In genomic region chr5:80569086-80569960, GRCh38 we compare ENCODE assay signal across 1 cellular context.
TF ChIP-seq lines count a peak whose summit lies in the region.

No MANE protein-coding gene starts in this region.

TF ChIP-seq in IMR-90, 13 proteins besides CTCF, POLR2A, EP300 and RAD21:
- TF ChIP-seq ELK1 (IDR thresholded peaks at IDR 0.05; ENCODE audit: borderline replicate concordance, low read depth, low read length): no peak
- no peak for TF ChIP-seq MXI1 (IDR thresholded peaks at IDR 0.05; ENCODE audit: borderline replicate concordance, low read depth, low read length)
- TF ChIP-seq, protein P1, sequence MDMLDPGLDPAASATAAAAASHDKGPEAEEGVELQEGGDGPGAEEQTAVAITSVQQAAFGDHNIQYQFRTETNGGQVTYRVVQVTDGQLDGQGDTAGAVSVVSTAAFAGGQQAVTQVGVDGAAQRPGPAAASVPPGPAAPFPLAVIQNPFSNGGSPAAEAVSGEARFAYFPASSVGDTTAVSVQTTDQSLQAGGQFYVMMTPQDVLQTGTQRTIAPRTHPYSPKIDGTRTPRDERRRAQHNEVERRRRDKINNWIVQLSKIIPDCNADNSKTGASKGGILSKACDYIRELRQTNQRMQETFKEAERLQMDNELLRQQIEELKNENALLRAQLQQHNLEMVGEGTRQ (IDR thresholded peaks at IDR 0.05; ENCODE audit: low read depth, low read length): no peak
- no peak for TF ChIP-seq RFX5 (IDR thresholded peaks at IDR 0.05; ENCODE audit: low read depth, low read length)
- no peak for TF ChIP-seq SMC3 (IDR thresholded peaks at IDR 0.05; ENCODE audit: low read depth, low read length)
- TF ChIP-seq MAFK (IDR thresholded peaks at IDR 0.05; ENCODE audit: low read depth, low read length): no peak
- no peak for TF ChIP-seq BHLHE40 (IDR thresholded peaks at IDR 0.05; ENCODE audit: low read depth, low read length)
- no peak for TF ChIP-seq CHD1 (IDR thresholded peaks at IDR 0.05; ENCODE audit: low read depth, low read length)
- TF ChIP-seq RCOR1 (IDR thresholded peaks at IDR 0.05; ENCODE audit: insufficient replicate concordance, low read length): no peak
- TF ChIP-seq MAZ (IDR thresholded peaks at IDR 0.05; ENCODE audit: borderline replicate concordance, low read depth, low read length): no peak
- TF ChIP-seq FOS (IDR thresholded peaks at IDR 0.05; ENCODE audit: low read depth, low read length): no peak
- no peak for TF ChIP-seq CEBPB (IDR thresholded peaks at IDR 0.05; ENCODE audit: low read depth, low read length)
- no peak for TF ChIP-seq NFE2L2 (IDR thresholded peaks at IDR 0.05; ENCODE audit: low read depth, low read length)
